8 cellular contexts compared by ENCODE assay signal in genomic region chr16:29808219-29808900, GRCh38. TPM values are rescaled to one million over a fixed set of nuclear protein-coding genes. Genes with fewer than 3 reads are reported as not detected.
DNase-seq lines count a peak whose midpoint lies in the region; FAIRE-seq and TF ChIP-seq lines count a peak whose summit lies in the region.

No MANE protein-coding gene starts in this region.

- H3K27ac Mint-ChIP-seq in brain = peak overlapping the region; percentile 97 to 99 (median 98)

- peaks cover 21% of the 10 kb centered on the region for H3K36me3 ChIP-seq in BE2C

- H3K4me3 Mint-ChIP-seq in brain = peak overlapping the region; percentile 86 to 94 (median 91)

- H3K4me1 ChIP-seq in BE2C (peaks cover 6% of the 10 kb centered on the region), mononuclear cell (ENCODE audit: insufficient read depth, low read length) (peaks cover 66% of the 10 kb centered on the region)

- no peaks in the 10 kb centered on the region for H3K27me3 ChIP-seq in BE2C
- peaks cover 6% of the 10 kb centered on the region for H3K27me3 ChIP-seq in mononuclear cell (ENCODE audit: insufficient read depth, low read length)

- H3K9me3 ChIP-seq in BE2C = no peaks in the 10 kb centered on the region
- H3K9me3 ChIP-seq in mononuclear cell (ENCODE audit: low read depth, low read length) = no peaks in the 10 kb centered on the region

- H3K4me1 Mint-ChIP-seq in brain = peaks cover 67% of the 10 kb centered on the region

- peaks cover 16% of the 10 kb centered on the region for H3K27me3 Mint-ChIP-seq in brain

- peaks cover 12% of the 10 kb centered on the region for H3K36me3 Mint-ChIP-seq in brain

- H3K4me3 ChIP-seq in BE2C (ENCODE audit: low read depth, low read length) (peak overlapping the region; percentile 80), LNCaP clone FGC (ENCODE audit: low read depth, low read length) (peak overlapping the region; percentile 91), mononuclear cell (ENCODE audit: low read length) (peak overlapping the region; percentile 54)

- TF ChIP-seq CTCF in BE2C (IDR thresholded peaks at IDR 0.05; ENCODE audit: low read depth, low read length) (no peak), LNCaP clone FGC (IDR thresholded peaks at IDR 0.05; ENCODE audit: control insufficient read depth, extremely low read depth, insufficient read depth) (no peak), brain (conservative IDR thresholded peaks at IDR 0.05) (no peak), D721Med (IDR thresholded peaks at IDR 0.05; ENCODE audit: insufficient read depth, missing control alignments) (no peak)

- peak; percentile 40 for DNase-seq in BE2C
- DNase-seq in LNCaP clone FGC (ENCODE audit: low read depth) = no peak
- DNase-seq in NCI-H446 (lab: John Stamatoyannopoulos, UW) = no peak
- DNase-seq in NCI-H526 treated with DMSO at 0.1 percent for 48 hours (lab: John Stamatoyannopoulos, UW) = no peak
- no peak for DNase-seq in D721Med (ENCODE audit: insufficient read length, low spot score)
- DNase-seq in T1000 (lab: John Stamatoyannopoulos, UW) = no peak

- no peak for FAIRE-seq in D721Med (lab: Jason Lieb, UNC)

- H3K9me3 Mint-ChIP-seq in brain = no peaks in the 10 kb centered on the region

RNA-seq across cellular contexts. Expression of gene MAZ, which starts 2.0 kb away (rescaled TPM):
- polyA plus RNA-seq in BE2C (2012; ENCODE audit: insufficient read depth, insufficient read length, low read depth) = 1,186 TPM
- polyA plus RNA-seq in brain (ENCODE audit: insufficient read depth, low read depth, low replicate concordance) = 626 TPM
- total RNA-seq in mononuclear cell = 132 TPM

RNA-seq across cellular contexts. Expression of gene PRRT2, which starts 3.6 kb away (rescaled TPM):
- 132 TPM for polyA plus RNA-seq in BE2C (2012; ENCODE audit: insufficient read depth, insufficient read length, low read depth)
- 55.1 TPM for polyA plus RNA-seq in brain (ENCODE audit: insufficient read depth, low read depth, low replicate concordance)
- total RNA-seq in mononuclear cell = 0.52 TPM

RNA-seq across cellular contexts. Expression of gene PAGR1, which starts 7.6 kb away (rescaled TPM):
- polyA plus RNA-seq in BE2C (2012; ENCODE audit: insufficient read depth, insufficient read length, low read depth) = 153 TPM
- polyA plus RNA-seq in brain (ENCODE audit: insufficient read depth, low read depth, low replicate concordance) = 57.0 TPM
- total RNA-seq in mononuclear cell = 14.4 TPM

RNA-seq across cellular contexts. Expression of gene MVP, which starts 11.9 kb away (rescaled TPM):
- polyA plus RNA-seq in BE2C (2012; ENCODE audit: insufficient read depth, insufficient read length, low read depth) = 17.2 TPM
- 31.7 TPM for polyA plus RNA-seq in brain (ENCODE audit: insufficient read depth, low read depth, low replicate concordance)
- total RNA-seq in mononuclear cell = 75.6 TPM

RNA-seq across cellular contexts. Expression of gene KIF22, which starts 17.8 kb away (rescaled TPM):
- 143 TPM for polyA plus RNA-seq in BE2C (2012; ENCODE audit: insufficient read depth, insufficient read length, low read depth)
- 129 TPM for polyA plus RNA-seq in brain (ENCODE audit: insufficient read depth, low read depth, low replicate concordance)
- total RNA-seq in mononuclear cell = 78.5 TPM
